In the genomic region with DNA sequence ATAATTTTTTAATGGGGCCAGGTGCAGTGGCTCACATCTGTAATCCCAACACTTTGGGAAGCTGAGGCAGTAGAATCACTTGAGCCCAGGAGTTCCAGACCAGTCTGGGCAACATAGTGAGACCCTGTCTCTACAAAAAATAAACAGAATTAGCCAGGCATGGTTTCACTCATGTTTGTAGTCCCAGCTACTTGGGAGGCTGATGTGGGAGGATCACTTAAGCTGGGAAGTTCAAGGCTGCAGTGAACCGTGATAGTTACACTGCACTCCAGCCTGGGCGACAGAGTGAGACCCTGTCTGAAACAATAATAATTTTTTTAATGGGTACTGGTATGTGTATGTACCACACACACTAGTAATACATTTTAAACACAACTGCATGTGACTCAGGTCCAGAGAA, we compare ENCODE assay signal across 18 cellular contexts. TPM values are rescaled to one million over a fixed set of nuclear protein-coding genes. Genes with fewer than 3 reads are reported as not detected.
A peak's percentile ranks its signal among the peaks of the same experiment; 100 is the strongest.
DNase-seq lines count a peak whose midpoint lies in the region; ATAC-seq, FAIRE-seq and TF ChIP-seq lines count a peak whose summit lies in the region.
"Had no signal": no experiment of that assay in that cellular context is flagged by ENCODE, and none has a peak within 500 bp of the region (broad histone marks: within the 10 kb centered on the region; RNA-seq: fewer than 3 reads in every experiment).

No MANE protein-coding gene starts in this region.

- TF ChIP-seq CTCF in astrocyte (IDR thresholded peaks at IDR 0.05; ENCODE audit: insufficient read depth, low read depth, low read length) (no peak), nephron progenitor cell (IDR thresholded peaks at IDR 0.05) (no peak), endothelial cell (IDR thresholded peaks at IDR 0.05; ENCODE audit: unreplicated experiment) (no peak), lower lobe of right lung (IDR thresholded peaks at IDR 0.05) (no peak)

- H3K9me3 Mint-ChIP-seq in activated CD4-positive, alpha-beta T cell treated with anti-CD3 and anti-CD28 coated beads for 36 hours (ENCODE audit: low read depth) = no peaks in the 10 kb centered on the region
- H3K9me3 Mint-ChIP-seq in astrocyte (ENCODE audit: unreplicated experiment) (no peaks in the 10 kb centered on the region), nephron progenitor cell (no peaks in the 10 kb centered on the region), endothelial cell (ENCODE audit: unreplicated experiment) (no peaks in the 10 kb centered on the region)
- H3K9me3 Mint-ChIP-seq: naive thymus-derived CD8-positive, alpha-beta T cell had no signal

- H3K27me3 Mint-ChIP-seq in activated CD4-positive, alpha-beta T cell treated with anti-CD3 and anti-CD28 coated beads for 36 hours = no peaks in the 10 kb centered on the region
- H3K27me3 Mint-ChIP-seq in astrocyte (ENCODE audit: low read depth, unreplicated experiment) = no peaks in the 10 kb centered on the region
- no peaks in the 10 kb centered on the region for H3K27me3 Mint-ChIP-seq in nephron progenitor cell (ENCODE audit: low read depth, poor library complexity)
- H3K27me3 Mint-ChIP-seq in endothelial cell (ENCODE audit: unreplicated experiment) = peaks cover 17% of the 10 kb centered on the region

- no peak overlapping the region for H3K9ac ChIP-seq in Karpas-422 (ENCODE audit: low read length)
- H3K9ac ChIP-seq in astrocyte (ENCODE audit: low read length) = no peak overlapping the region

- H3K4me1 ChIP-seq in Karpas-422 (ENCODE audit: low read length) = peaks cover 40% of the 10 kb centered on the region
- H3K4me1 ChIP-seq in astrocyte (ENCODE audit: insufficient read depth, low read length) = peaks cover 13% of the 10 kb centered on the region
- H3K4me1 ChIP-seq in right cardiac atrium (ENCODE audit: control insufficient read depth, insufficient read depth, low read length) = no peaks in the 10 kb centered on the region
- H3K4me1 ChIP-seq in lower lobe of right lung = peaks cover 41% of the 10 kb centered on the region

- H3K27ac Mint-ChIP-seq in activated CD4-positive, alpha-beta T cell treated with anti-CD3 and anti-CD28 coated beads for 36 hours = no peak overlapping the region
- H3K27ac Mint-ChIP-seq in astrocyte (ENCODE audit: unreplicated experiment) (no peak overlapping the region), nephron progenitor cell (no peak overlapping the region), endothelial cell (ENCODE audit: unreplicated experiment) (no peak overlapping the region)

- H3K36me3 ChIP-seq in Karpas-422 (ENCODE audit: insufficient read depth, low read length) = peaks cover 41% of the 10 kb centered on the region
- H3K36me3 ChIP-seq in astrocyte (ENCODE audit: insufficient read depth, low read length) = peaks cover 3% of the 10 kb centered on the region
- H3K36me3 ChIP-seq in lower lobe of right lung = peaks cover 12% of the 10 kb centered on the region
- H3K36me3 ChIP-seq: esophagus muscularis mucosa had no signal

- POLR2A ChIA-PET in activated CD4-positive, alpha-beta T cell treated with anti-CD3 and anti-CD28 coated beads for 36 hours (lab: Charles Lee) = interaction anchor here (0.5 to 1.0 kb wide), 2 partner anchors 11 to 1400 kb away, joined by 3 to 6 read pairs; no protein-coding TSS in a partner anchor

- H4K20me1 ChIP-seq in Karpas-422 (ENCODE audit: insufficient read depth, low read depth, low read length) (peaks cover 11% of the 10 kb centered on the region; the same call in 1 of the 2 replicates), astrocyte (ENCODE audit: insufficient read depth, low read length) (peaks cover 22% of the 10 kb centered on the region)

- intact Hi-C loops in activated CD4-positive, alpha-beta T cell treated with anti-CD3 and anti-CD28 coated beads for 36 hours (cut with DNase I, micrococcal nuclease) = no loop called here
- intact Hi-C loops in right cardiac atrium (cut with DNase I) = no loop called here
- intact Hi-C loops in lower lobe of right lung (cut with DNase I) = no loop called here

- H3K27ac ChIP-seq in Karpas-422 (ENCODE audit: low read length) = no peak overlapping the region
- no peak overlapping the region for H3K27ac ChIP-seq in astrocyte (ENCODE audit: low read depth, low read length)
- no peak overlapping the region for H3K27ac ChIP-seq in right cardiac atrium (ENCODE audit: low read length)
- H3K27ac ChIP-seq in lower lobe of right lung = no peak overlapping the region
- H3K27ac ChIP-seq: esophagus muscularis mucosa had no signal

- H3K36me3 Mint-ChIP-seq in activated CD4-positive, alpha-beta T cell treated with anti-CD3 and anti-CD28 coated beads for 36 hours (ENCODE audit: low read depth) = peaks cover 35% of the 10 kb centered on the region
- H3K36me3 Mint-ChIP-seq in astrocyte (ENCODE audit: low read depth, unreplicated experiment) = peaks cover under 1% of the 10 kb centered on the region
- peaks cover 27% of the 10 kb centered on the region for H3K36me3 Mint-ChIP-seq in nephron progenitor cell (ENCODE audit: low read depth)
- H3K36me3 Mint-ChIP-seq in endothelial cell (ENCODE audit: low read depth, unreplicated experiment) = peaks cover 15% of the 10 kb centered on the region

- no peak for ATAC-seq in activated CD4-positive, alpha-beta T cell treated with anti-CD3 and anti-CD28 coated beads for 36 hours
- no peak for ATAC-seq in right cardiac atrium
- ATAC-seq in lower lobe of right lung = no peak
- ATAC-seq: naive thymus-derived CD8-positive, alpha-beta T cell had no signal

- no peaks in the 10 kb centered on the region for H3K9me2 ChIP-seq in Karpas-422 (replicated peaks; ENCODE audit: insufficient read depth, low read length)

- CTCF ChIA-PET in activated CD4-positive, alpha-beta T cell treated with anti-CD3 and anti-CD28 coated beads for 36 hours (lab: Charles Lee) = interaction anchor here (0.6 to 1.2 kb wide), 2 partner anchors 9 to 548 kb away, joined by 3 to 4 read pairs; no protein-coding TSS in a partner anchor

- H2AFZ ChIP-seq in Karpas-422 (ENCODE audit: low read length) (no peak overlapping the region), astrocyte (ENCODE audit: low read depth, low read length) (no peak overlapping the region)

- peaks cover 54% of the 10 kb centered on the region for H3K4me1 Mint-ChIP-seq in activated CD4-positive, alpha-beta T cell treated with anti-CD3 and anti-CD28 coated beads for 36 hours
- H3K4me1 Mint-ChIP-seq in astrocyte (ENCODE audit: low read depth, unreplicated experiment) (peaks cover 10% of the 10 kb centered on the region), nephron progenitor cell (peaks cover 52% of the 10 kb centered on the region), endothelial cell (ENCODE audit: unreplicated experiment) (peaks cover 23% of the 10 kb centered on the region)

- H3K9me3 ChIP-seq in Karpas-422 (ENCODE audit: low read length) (no peaks in the 10 kb centered on the region), astrocyte (ENCODE audit: insufficient read depth, low read depth, low read length) (no peaks in the 10 kb centered on the region), right cardiac atrium (ENCODE audit: control insufficient read depth, low read length) (no peaks in the 10 kb centered on the region), lower lobe of right lung (no peaks in the 10 kb centered on the region)
- H3K9me3 ChIP-seq: esophagus muscularis mucosa, MG63 had no signal

- H3K27me3 ChIP-seq in Karpas-422 (ENCODE audit: low read length) (no peaks in the 10 kb centered on the region), astrocyte (ENCODE audit: insufficient read depth, low read length) (no peaks in the 10 kb centered on the region), right cardiac atrium (ENCODE audit: control insufficient read depth, insufficient read depth) (no peaks in the 10 kb centered on the region), lower lobe of right lung (ENCODE audit: low read depth) (no peaks in the 10 kb centered on the region)
- H3K27me3 ChIP-seq: esophagus muscularis mucosa, MG63 had no signal

- peak overlapping the region; percentile 99 for H3K4me3 Mint-ChIP-seq in activated CD4-positive, alpha-beta T cell treated with anti-CD3 and anti-CD28 coated beads for 36 hours
- H3K4me3 Mint-ChIP-seq in astrocyte (ENCODE audit: unreplicated experiment) (peak overlapping the region; percentile 35), nephron progenitor cell (peak overlapping the region; percentile 98), endothelial cell (ENCODE audit: unreplicated experiment) (no peak overlapping the region)

- FAIRE-seq in astrocyte (lab: Jason Lieb, UNC) = no peak
- FAIRE-seq: urothelium cell line had no signal

- 83% methylated on average over 2 of the region's 2 CpGs for WGBS in right cardiac atrium

- H3K79me2 ChIP-seq in Karpas-422 (ENCODE audit: low read length) = peaks cover 83% of the 10 kb centered on the region
- peaks cover 68% of the 10 kb centered on the region for H3K79me2 ChIP-seq in astrocyte (ENCODE audit: insufficient read depth, low read length)

- peak overlapping the region; percentile 96; the same call in 1 of the 2 replicates for H3K4me3 ChIP-seq in Karpas-422 (ENCODE audit: low read length)
- no peak overlapping the region for H3K4me3 ChIP-seq in astrocyte (ENCODE audit: insufficient read depth, low read depth, low read length)
- no peak overlapping the region for H3K4me3 ChIP-seq in right cardiac atrium (ENCODE audit: low read length)
- H3K4me3 ChIP-seq in lower lobe of right lung = no peak overlapping the region
- H3K4me3 ChIP-seq: esophagus muscularis mucosa, MG63 had no signal

- no peak for DNase-seq in activated CD4-positive, alpha-beta T cell treated with anti-CD3 and anti-CD28 coated beads for 36 hours
- DNase-seq in activated CD4-positive, alpha-beta T cell treated with anti-CD3 and anti-CD28 coated beads for 4 hours = no peak
- DNase-seq in Karpas-422 (no peak), astrocyte (ENCODE audit: low read depth) (no peak), nephron progenitor cell (no peak), endothelial cell (ENCODE audit: low spot score) (no peak), right cardiac atrium (no peak), lower lobe of right lung (no peak)
- DNase-seq: CD4-positive, alpha-beta memory T cell; MG63; naive thymus-derived CD8-positive, alpha-beta T cell; NCI-H1694 treated with DMSO at 0.1 percent for 48 hours; NCI-H226; SHP77 treated with DMSO at 0.1 percent for 48 hours; stimulated activated CD4-positive, alpha-beta T cell treated with anti-CD3 and anti-CD28 coated beads, Interleukin-15, amount 100 ng/mL, for 24 hours; stimulated activated naive CD4-positive, alpha-beta T cell treated with Interleukin-2 at 50 U/mL for 16 hours had no signal

- H3K4me2 ChIP-seq in Karpas-422 (ENCODE audit: low read depth, low read length, poor library complexity, severe bottlenecking) (peak overlapping the region; percentile 91), astrocyte (ENCODE audit: low read length) (no peak overlapping the region)

RNA-seq across cellular contexts. Expression of gene ARL6IP6, which starts 2.4 kb away (rescaled TPM):
- total RNA-seq in activated CD4-positive, alpha-beta T cell treated with anti-CD3 and anti-CD28 coated beads for 36 hours = 10 to 100 TPM; 21.8 to 36.8 TPM
- total RNA-seq in Karpas-422 (2014; rRNA removed; shearing (Covaris generic); ENCODE audit: low replicate concordance) = 29.5 and 69.7 TPM in 2 replicates
- 17.0 and 18.1 TPM in 2 replicates for total RNA-seq in astrocyte
- total RNA-seq in endothelial cell (ENCODE audit: unreplicated experiment) = 22.7 TPM
- 10 to 100 TPM in 1 of 4 donors, 1 to 10 TPM in 3; 6.6 to 10.3 (median 8.6) TPM for total RNA-seq in right cardiac atrium
- 6.4 TPM for polyA plus RNA-seq in right cardiac atrium
- total RNA-seq in lower lobe of right lung = 19.2 TPM

RNA-seq across cellular contexts. Expression of gene PRPF40A, which starts 3.5 kb away (rescaled TPM):
- total RNA-seq in activated CD4-positive, alpha-beta T cell treated with anti-CD3 and anti-CD28 coated beads for 36 hours = 100 to 1,000 TPM; 145 to 152 TPM
- total RNA-seq in Karpas-422 (2014; rRNA removed; shearing (Covaris generic); ENCODE audit: low replicate concordance) = 149 and 173 TPM in 2 replicates
- total RNA-seq in astrocyte (126 and 131 TPM in 2 replicates), endothelial cell (ENCODE audit: unreplicated experiment) (128 TPM), right cardiac atrium (10 to 100 TPM; 34.3 to 51.7 (median 37.4) TPM), lower lobe of right lung (84.8 TPM)
- polyA plus RNA-seq in right cardiac atrium = 11.5 TPM
